ENCODE assay signal across 18 cellular contexts in genomic region chr6:17930321-17930993, GRCh38. TPM values are rescaled to one million over a fixed set of nuclear protein-coding genes. Genes with fewer than 3 reads are reported as not detected.
DNase-seq lines count a peak whose midpoint lies in the region; ATAC-seq, FAIRE-seq and TF ChIP-seq lines count a peak whose summit lies in the region.
"Had no signal": no experiment of that assay in that cellular context is flagged by ENCODE, and none has a peak within 500 bp of the region (broad histone marks: within the 10 kb centered on the region; RNA-seq: fewer than 3 reads in every experiment).

No MANE protein-coding gene starts in this region.

- no peak overlapping the region for H4K12ac ChIP-seq in trophoblast cell (ENCODE audit: low read depth, low read length)

- no peak overlapping the region for H3K4ac ChIP-seq in trophoblast cell (ENCODE audit: low read depth, low read length)

- no peak for TF ChIP-seq POLR2A in heart left ventricle (IDR thresholded peaks at IDR 0.05)

- no peak overlapping the region for H3K4me3 Mint-ChIP-seq in CD8-positive, alpha-beta memory T cell
- H3K4me3 Mint-ChIP-seq in astrocyte (ENCODE audit: unreplicated experiment): peak overlapping the region; percentile 9
- no peak overlapping the region for H3K4me3 Mint-ChIP-seq in CD4-positive, alpha-beta T cell
- H3K4me3 Mint-ChIP-seq: activated CD8-positive, alpha-beta T cell treated with anti-CD3 and anti-CD28 coated beads, Interleukin-2, amount 10 ng/mL, durations not matched to agents 7 days and 5 days; dendritic cell treated with granulocyte-macrophage colony-stimulating factor and Interleukin-4, amounts not matched to agents 40 ng/mL and 50 ng/mL, for 4 days had no signal

- peak; percentile 14 to 64 (median 31) for ATAC-seq in heart left ventricle
- no peak for ATAC-seq in CD4-positive, alpha-beta T cell (ENCODE audit: poor library complexity)
- ATAC-seq: activated CD8-positive, alpha-beta T cell treated with anti-CD3 and anti-CD28 coated beads, Interleukin-2, amount 10 ng/mL, durations not matched to agents 7 days and 5 days; HCT116 had no signal

- H2AFZ ChIP-seq in astrocyte (ENCODE audit: low read depth, low read length) (no peak overlapping the region), trophoblast cell (ENCODE audit: insufficient read depth, low read length, poor library complexity) (no peak overlapping the region)
- H2AFZ ChIP-seq: hepatocyte had no signal

- no peak for DNase-seq in CD8-positive, alpha-beta memory T cell
- DNase-seq in astrocyte (ENCODE audit: low read depth): peak; percentile 58
- DNase-seq in heart left ventricle: peak in 2 of 5 donors; percentile 39 to 44
- DNase-seq in trophoblast cell: peak; percentile 25 to 77
- DNase-seq in NCI-H748 (lab: John Stamatoyannopoulos, UW; ENCODE audit: unreplicated experiment): no peak
- DNase-seq in CD4-positive, alpha-beta T cell: no peak
- DNase-seq in NCI-H524 treated with DMSO at 0.1 percent for 48 hours (lab: John Stamatoyannopoulos, UW): no peak
- DNase-seq in activated naive CD4-positive, alpha-beta T cell treated with Interleukin-2 at 50 U/mL for 16 hours: no peak
- DNase-seq: activated CD8-positive, alpha-beta T cell treated with anti-CD3 and anti-CD28 coated beads, Interleukin-2, amount 10 ng/mL, durations not matched to agents 7 days and 5 days; activated naive CD4-positive, alpha-beta T cell; DMS79 treated with DMSO at 0.1 percent for 48 hours; KG1; NCI-H187 had no signal

- H3K4me3 ChIP-seq in CD8-positive, alpha-beta memory T cell (ENCODE audit: low read length): no peak overlapping the region
- H3K4me3 ChIP-seq in astrocyte (ENCODE audit: insufficient read depth, low read depth, low read length) (no peak overlapping the region), heart left ventricle (no peak overlapping the region), trophoblast cell (ENCODE audit: low read depth, low read length) (no peak overlapping the region)
- H3K4me3 ChIP-seq: hepatocyte, skin epidermis had no signal

- H3K9me3 ChIP-seq in CD8-positive, alpha-beta memory T cell (ENCODE audit: low read length): no peaks in the 10 kb centered on the region
- H3K9me3 ChIP-seq in astrocyte (ENCODE audit: insufficient read depth, low read depth, low read length) (no peaks in the 10 kb centered on the region), heart left ventricle (no peaks in the 10 kb centered on the region), trophoblast cell (ENCODE audit: insufficient read depth, low read depth, low read length) (no peaks in the 10 kb centered on the region)
- no peaks in the 10 kb centered on the region for H3K9me3 ChIP-seq in CD4-positive, alpha-beta T cell (ENCODE audit: control insufficient read depth, low read length)

- no peaks in the 10 kb centered on the region for H3K36me3 ChIP-seq in CD8-positive, alpha-beta memory T cell (ENCODE audit: insufficient read depth, low read length)
- H3K36me3 ChIP-seq in astrocyte (ENCODE audit: insufficient read depth, low read length) (no peaks in the 10 kb centered on the region), heart left ventricle (no peaks in the 10 kb centered on the region), trophoblast cell (ENCODE audit: control insufficient read depth in 1 of 2, insufficient read depth in 2 of 2, low read length in 2 of 2) (peaks cover 0 to 2% of the 10 kb centered on the region in 2 experiments)

- no peak overlapping the region for H2BK120ac ChIP-seq in trophoblast cell (ENCODE audit: insufficient read depth, low read length, poor library complexity)

- no peaks in the 10 kb centered on the region for H3K9me3 Mint-ChIP-seq in CD8-positive, alpha-beta memory T cell
- no peaks in the 10 kb centered on the region for H3K9me3 Mint-ChIP-seq in astrocyte (ENCODE audit: unreplicated experiment)
- H3K9me3 Mint-ChIP-seq in CD4-positive, alpha-beta T cell: no peaks in the 10 kb centered on the region
- H3K9me3 Mint-ChIP-seq: dendritic cell treated with granulocyte-macrophage colony-stimulating factor and Interleukin-4, amounts not matched to agents 40 ng/mL and 50 ng/mL, for 4 days had no signal

- H2AK5ac ChIP-seq in trophoblast cell (ENCODE audit: low read length): no peak overlapping the region

- no peak overlapping the region for H3K23ac ChIP-seq in trophoblast cell (ENCODE audit: low read length)

- no peak for TF ChIP-seq CTCF in astrocyte (IDR thresholded peaks at IDR 0.05; ENCODE audit: insufficient read depth, low read depth, low read length)
- no peak for TF ChIP-seq CTCF in heart left ventricle (IDR thresholded peaks at IDR 0.05)
- no peak for TF ChIP-seq CTCF in CD4-positive, alpha-beta T cell (IDR thresholded peaks at IDR 0.05)

- H2BK5ac ChIP-seq in trophoblast cell (ENCODE audit: low read depth, low read length, poor library complexity): no peak overlapping the region

- CTCF ChIA-PET in CD8-positive, alpha-beta memory T cell (lab: Charles Lee): no interaction called here
- CTCF ChIA-PET in CD4-positive, alpha-beta T cell (lab: Charles Lee): no interaction called here

- intact Hi-C loops in heart left ventricle (cut with DNase I): loop anchor here (2.0 to 10.0 kb wide), 7 partner anchors 37 to 63 kb away; partner anchors contain the start of gene KIF13A (in 9 of the 10)
- intact Hi-C loops in CD4-positive, alpha-beta T cell (cut with DNase I, micrococcal nuclease): no loop called here

- no peaks in the 10 kb centered on the region for H3K27me3 ChIP-seq in CD8-positive, alpha-beta memory T cell (ENCODE audit: insufficient read depth, low read length, poor library complexity, severe bottlenecking)
- H3K27me3 ChIP-seq in astrocyte (ENCODE audit: insufficient read depth, low read length): no peaks in the 10 kb centered on the region
- H3K27me3 ChIP-seq in heart left ventricle: no peaks in the 10 kb centered on the region
- no peaks in the 10 kb centered on the region for H3K27me3 ChIP-seq in trophoblast cell (ENCODE audit: insufficient read depth, low read length)
- peaks cover 3% of the 10 kb centered on the region for H3K27me3 ChIP-seq in CD4-positive, alpha-beta T cell (ENCODE audit: control insufficient read depth, insufficient read depth, low read length)
- H3K27me3 ChIP-seq: hepatocyte had no signal

- POLR2A ChIA-PET in CD8-positive, alpha-beta memory T cell (lab: Charles Lee): no interaction called here
- POLR2A ChIA-PET in CD4-positive, alpha-beta T cell (lab: Charles Lee): no interaction called here

- H3K27me3 Mint-ChIP-seq in CD8-positive, alpha-beta memory T cell: peaks cover 2 to 12% of the 10 kb centered on the region in 2 donors
- no peaks in the 10 kb centered on the region for H3K27me3 Mint-ChIP-seq in astrocyte (ENCODE audit: low read depth, unreplicated experiment)
- peaks cover 28% of the 10 kb centered on the region for H3K27me3 Mint-ChIP-seq in CD4-positive, alpha-beta T cell
- H3K27me3 Mint-ChIP-seq: dendritic cell treated with granulocyte-macrophage colony-stimulating factor and Interleukin-4, amounts not matched to agents 40 ng/mL and 50 ng/mL, for 4 days had no signal

- no peak overlapping the region for H3K18ac ChIP-seq in trophoblast cell (ENCODE audit: low read length)

- no peaks in the 10 kb centered on the region for H3K36me3 Mint-ChIP-seq in CD8-positive, alpha-beta memory T cell
- no peaks in the 10 kb centered on the region for H3K36me3 Mint-ChIP-seq in astrocyte (ENCODE audit: low read depth, unreplicated experiment)
- no peaks in the 10 kb centered on the region for H3K36me3 Mint-ChIP-seq in CD4-positive, alpha-beta T cell (ENCODE audit: low read depth)

- no peak overlapping the region for H4K91ac ChIP-seq in trophoblast cell (ENCODE audit: low read depth, low read length)

- H4K8ac ChIP-seq in trophoblast cell (ENCODE audit: low read depth, low read length): no peak overlapping the region

- peak overlapping the region; percentile 45 for H3K27ac ChIP-seq in CD8-positive, alpha-beta memory T cell (ENCODE audit: low read depth, low read length)
- peak overlapping the region; percentile 91 for H3K27ac ChIP-seq in astrocyte (ENCODE audit: low read depth, low read length)
- peak overlapping the region; percentile 75 to 90 (median 82) for H3K27ac ChIP-seq in heart left ventricle
- H3K27ac ChIP-seq in trophoblast cell (ENCODE audit: low read depth, low read length): no peak overlapping the region
- no peak overlapping the region for H3K27ac ChIP-seq in CD4-positive, alpha-beta T cell (ENCODE audit: low read depth, low read length)
- H3K27ac ChIP-seq: hepatocyte had no signal

- H3K4me2 ChIP-seq in astrocyte (ENCODE audit: low read length): peak overlapping the region; percentile 49
- H3K4me2 ChIP-seq in trophoblast cell (ENCODE audit: low read length): no peak overlapping the region
- H3K4me2 ChIP-seq: hepatocyte had no signal

- no peak overlapping the region for H3K27ac Mint-ChIP-seq in CD8-positive, alpha-beta memory T cell
- H3K27ac Mint-ChIP-seq in astrocyte (ENCODE audit: unreplicated experiment): peak overlapping the region; percentile 42
- no peak overlapping the region for H3K27ac Mint-ChIP-seq in CD4-positive, alpha-beta T cell
- H3K27ac Mint-ChIP-seq: activated CD8-positive, alpha-beta T cell treated with anti-CD3 and anti-CD28 coated beads, Interleukin-2, amount 10 ng/mL, durations not matched to agents 7 days and 5 days; dendritic cell treated with granulocyte-macrophage colony-stimulating factor and Interleukin-4, amounts not matched to agents 40 ng/mL and 50 ng/mL, for 4 days had no signal

- H3K79me2 ChIP-seq in astrocyte (ENCODE audit: insufficient read depth, low read length) (peaks cover 80% of the 10 kb centered on the region), trophoblast cell (ENCODE audit: control insufficient read depth, insufficient read depth, low read length, poor library complexity) (peaks cover 3% of the 10 kb centered on the region)

- H3K79me1 ChIP-seq in trophoblast cell (ENCODE audit: low read length): no peaks in the 10 kb centered on the region

- no peaks in the 10 kb centered on the region for H4K20me1 ChIP-seq in astrocyte (ENCODE audit: insufficient read depth, low read length)

- FAIRE-seq in astrocyte (lab: Jason Lieb, UNC): peak; percentile 20

- no peak overlapping the region for H2BK12ac ChIP-seq in trophoblast cell (ENCODE audit: low read length)

- 27 to 43% (median 37%) methylated on average over 5 of the region's 5 CpGs for WGBS in heart left ventricle, 4 donors
- no CpG with 5 or more reads among the region's 5 CpGs for WGBS in trophoblast cell (ENCODE audit: extremely low coverage, insufficient coverage, insufficient read length)

- H3K9ac ChIP-seq in astrocyte (ENCODE audit: low read length): peak overlapping the region; percentile 67
- no peak overlapping the region for H3K9ac ChIP-seq in trophoblast cell (ENCODE audit: low read length)

- H3K14ac ChIP-seq in trophoblast cell (ENCODE audit: low read length): no peak overlapping the region

- H3K4me1 Mint-ChIP-seq in CD8-positive, alpha-beta memory T cell: no peaks in the 10 kb centered on the region
- H3K4me1 Mint-ChIP-seq in astrocyte (ENCODE audit: low read depth, unreplicated experiment): peaks cover 38% of the 10 kb centered on the region
- H3K4me1 Mint-ChIP-seq in CD4-positive, alpha-beta T cell (ENCODE audit: low read depth): no peaks in the 10 kb centered on the region

- no peaks in the 10 kb centered on the region for H3K4me1 ChIP-seq in CD8-positive, alpha-beta memory T cell (ENCODE audit: insufficient read depth, low read length)
- H3K4me1 ChIP-seq in astrocyte (ENCODE audit: insufficient read depth, low read length) (peaks cover 48% of the 10 kb centered on the region), heart left ventricle (peaks cover 9 to 98% (median 81%) of the 10 kb centered on the region in 12 donors), trophoblast cell (ENCODE audit: control insufficient read depth in 1 of 2, insufficient read depth in 2 of 2, low read length in 2 of 2) (peaks cover 4 to 7% of the 10 kb centered on the region in 2 experiments)

RNA-seq across cellular contexts. Expression of gene KIF13A, which starts 57.0 kb away (rescaled TPM):
- under 1 TPM; 0.18 to 0.60 TPM for total RNA-seq in CD8-positive, alpha-beta memory T cell
- 0.12 TPM for polyA plus RNA-seq in CD8-positive, alpha-beta memory T cell
- total RNA-seq in astrocyte: 38.1 and 38.4 TPM in 2 replicates
- total RNA-seq in heart left ventricle: 100 to 1,000 TPM in 3 of 9 donors, 10 to 100 TPM in 6; 49.2 to 148 (median 85.1) TPM
- polyA plus RNA-seq in heart left ventricle: 10 to 100 TPM; 17.1 to 39.1 TPM
- polyA plus RNA-seq in trophoblast cell (2013): 53.4 and 54.2 TPM in 2 replicates
- total RNA-seq in CD4-positive, alpha-beta T cell: 1 to 10 TPM in 1 of 2 experiments, under 1 TPM in 1; 0.91 to 1.4 TPM
- total RNA-seq: activated CD8-positive, alpha-beta T cell treated with anti-CD3 and anti-CD28 coated beads, Interleukin-2, amount 10 ng/mL, durations not matched to agents 7 days and 5 days; T-helper 2 cell treated with Interferon-gamma antibody and Interleukin-4, amounts not matched to agents 100 ng/mL and 5 ng/mL, for 36 hours had no signal

Comparison
In these comparisons a context has a peak if more than half of its experiments do, and no peak if none do; other contexts are left out.
1. DNase-seq: peak in astrocyte (single experiment) and trophoblast cell (2 of 2); none in CD8-positive, alpha-beta memory T cell (0 of 5), NCI-H748 (single experiment), CD4-positive, alpha-beta T cell (0 of 10), NCI-H524 treated with DMSO at 0.1 percent for 48 hours (single experiment) and activated naive CD4-positive, alpha-beta T cell treated with Interleukin-2 at 50 U/mL for 16 hours (single experiment).
2. H3K27ac ChIP-seq: peak in CD8-positive, alpha-beta memory T cell (single experiment), astrocyte (single experiment) and heart left ventricle (12 of 12); none in trophoblast cell (single experiment) and CD4-positive, alpha-beta T cell (single experiment).
3. RNA of gene KIF13A, which starts 57.0 kb away (total RNA-seq): 49.2 to 148 TPM in heart left ventricle and 38.1 to 38.4 TPM in astrocyte; 0.91 to 1.4 TPM in CD4-positive, alpha-beta T cell and 0.18 to 0.60 TPM in CD8-positive, alpha-beta memory T cell; every median in the first group is over 10 times any median in the second.
4. intact Hi-C loops: an anchor here in heart left ventricle (2.0 to 10.0 kb wide); none called in CD4-positive, alpha-beta T cell.